ENCODE assay signal across 1 cellular context in the genomic region with DNA sequence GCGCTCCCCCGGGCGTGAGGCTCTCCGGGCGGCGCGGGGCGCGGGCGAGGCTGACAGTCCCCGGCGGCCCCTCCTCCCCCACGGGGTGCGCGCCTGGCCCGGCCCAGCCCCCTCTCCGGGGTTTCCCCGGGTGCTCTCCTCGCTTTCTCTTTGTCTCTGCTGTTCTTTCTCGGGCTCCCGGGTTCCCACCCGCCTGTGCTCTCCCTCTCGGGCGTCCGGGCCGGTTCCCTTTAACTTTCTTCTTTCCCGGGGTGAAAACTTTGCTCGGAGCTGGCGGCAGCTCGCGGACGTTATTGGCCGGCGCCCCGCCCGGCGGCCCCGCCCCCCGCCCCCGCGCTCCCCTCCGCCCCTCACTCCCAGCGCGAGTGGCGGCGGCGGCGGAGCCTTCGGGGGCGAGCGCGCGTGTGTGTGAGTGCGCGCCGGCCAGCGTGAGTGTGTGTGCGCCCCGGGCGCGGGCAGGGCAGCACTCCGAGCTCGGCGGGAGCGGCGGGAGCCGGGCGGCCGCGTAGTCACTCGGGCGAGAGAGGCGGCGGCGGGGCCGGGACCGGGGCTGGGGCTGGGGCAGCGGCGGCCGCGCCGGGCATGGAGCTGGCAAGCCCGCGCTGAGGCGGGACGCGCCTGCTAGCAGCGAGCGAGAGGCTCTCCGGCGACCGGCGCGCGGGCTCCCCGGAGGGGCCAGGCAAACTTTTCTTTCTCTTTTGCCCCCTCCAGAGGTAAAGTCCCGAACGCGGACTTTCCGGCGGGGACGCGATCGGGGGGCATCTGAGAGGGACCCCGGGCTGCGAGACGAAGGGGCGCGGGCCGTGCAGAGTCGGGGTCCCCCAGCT.
TF ChIP-seq lines count a peak whose summit lies in the region.

Gene NTN1, plus strand, starts transcription at position 353 of the 827 bp plus-strand sequence. CDS start 864 bp downstream, outside the sequence.

TF ChIP-seq in K562, 482 proteins besides CTCF, POLR2A, EP300 and RAD21 (continued from another document):
- TF ChIP-seq, protein P1, sequence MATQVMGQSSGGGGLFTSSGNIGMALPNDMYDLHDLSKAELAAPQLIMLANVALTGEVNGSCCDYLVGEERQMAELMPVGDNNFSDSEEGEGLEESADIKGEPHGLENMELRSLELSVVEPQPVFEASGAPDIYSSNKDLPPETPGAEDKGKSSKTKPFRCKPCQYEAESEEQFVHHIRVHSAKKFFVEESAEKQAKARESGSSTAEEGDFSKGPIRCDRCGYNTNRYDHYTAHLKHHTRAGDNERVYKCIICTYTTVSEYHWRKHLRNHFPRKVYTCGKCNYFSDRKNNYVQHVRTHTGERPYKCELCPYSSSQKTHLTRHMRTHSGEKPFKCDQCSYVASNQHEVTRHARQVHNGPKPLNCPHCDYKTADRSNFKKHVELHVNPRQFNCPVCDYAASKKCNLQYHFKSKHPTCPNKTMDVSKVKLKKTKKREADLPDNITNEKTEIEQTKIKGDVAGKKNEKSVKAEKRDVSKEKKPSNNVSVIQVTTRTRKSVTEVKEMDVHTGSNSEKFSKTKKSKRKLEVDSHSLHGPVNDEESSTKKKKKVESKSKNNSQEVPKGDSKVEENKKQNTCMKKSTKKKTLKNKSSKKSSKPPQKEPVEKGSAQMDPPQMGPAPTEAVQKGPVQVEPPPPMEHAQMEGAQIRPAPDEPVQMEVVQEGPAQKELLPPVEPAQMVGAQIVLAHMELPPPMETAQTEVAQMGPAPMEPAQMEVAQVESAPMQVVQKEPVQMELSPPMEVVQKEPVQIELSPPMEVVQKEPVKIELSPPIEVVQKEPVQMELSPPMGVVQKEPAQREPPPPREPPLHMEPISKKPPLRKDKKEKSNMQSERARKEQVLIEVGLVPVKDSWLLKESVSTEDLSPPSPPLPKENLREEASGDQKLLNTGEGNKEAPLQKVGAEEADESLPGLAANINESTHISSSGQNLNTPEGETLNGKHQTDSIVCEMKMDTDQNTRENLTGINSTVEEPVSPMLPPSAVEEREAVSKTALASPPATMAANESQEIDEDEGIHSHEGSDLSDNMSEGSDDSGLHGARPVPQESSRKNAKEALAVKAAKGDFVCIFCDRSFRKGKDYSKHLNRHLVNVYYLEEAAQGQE (CRISPR knock-in tag; IDR thresholded peaks at IDR 0.05; ENCODE audit: low read depth) = no peak
- TF ChIP-seq RBM34 (IDR thresholded peaks at IDR 0.05; ENCODE audit: borderline replicate concordance, insufficient read depth, low read length) (no peak), KDM4B (IDR thresholded peaks at IDR 0.05; ENCODE audit: borderline replicate concordance in 2 of 2, low read depth in 1 of 2) (no peak), SPI1 (IDR thresholded peaks at IDR 0.05; ENCODE audit: borderline replicate concordance, low read depth, low read length) (no peak), CCNT2 (IDR thresholded peaks at IDR 0.05; ENCODE audit: borderline replicate concordance, extremely low read depth, insufficient read length, low read depth, low read length) (no peak)
